ENCODE assay signal across 17 cellular contexts in the genomic region with DNA sequence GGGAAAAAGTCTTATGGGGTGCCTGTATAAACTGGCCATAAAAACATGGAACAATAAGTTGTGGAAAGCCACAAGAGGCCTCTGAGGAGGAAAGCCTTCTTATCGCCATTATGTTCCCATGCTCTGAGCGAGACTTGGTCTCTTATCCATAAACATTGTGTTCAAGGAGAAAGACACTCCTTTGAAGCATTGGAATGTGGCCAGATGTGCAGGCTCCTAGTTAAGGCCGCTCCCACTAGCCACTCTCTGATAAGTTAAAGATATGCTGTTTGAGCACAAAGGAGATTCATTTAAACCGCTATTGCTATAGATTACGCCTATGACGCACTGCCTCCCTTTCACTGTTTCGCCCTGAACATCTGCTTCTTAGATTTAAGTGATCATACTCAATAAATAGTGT. TPM values are rescaled to one million over a fixed set of nuclear protein-coding genes. Genes with fewer than 3 reads are reported as not detected.
"Had no signal": no experiment of that assay in that cellular context is flagged by ENCODE, and none has a peak within 500 bp of the region (broad histone marks: within the 10 kb centered on the region; RNA-seq: fewer than 3 reads in every experiment).

No MANE protein-coding gene starts in this region.

RNA-seq across cellular contexts. Expression of a gene that starts 17.8 kb away (rescaled TPM):
- total RNA-seq: activated naive CD4-positive, alpha-beta T cell treated with anti-CD3 and anti-CD28 coated beads, Interleukin-2, amount 50 U/mL, for 72 hours; activated naive CD8-positive, alpha-beta T cell treated with anti-CD3 and anti-CD28 coated beads, Interleukin-2, amount 10 ng/mL, durations not matched to agents 7 days and 5 days; activated T-helper 1 cell treated with anti-CD3 and anti-CD28 coated beads, Interleukin-12 subunit alpha, Interleukin-12 subunit beta, Interleukin-2, Interleukin-4 antibody, amounts not matched to agents 30 ng/mL and 10 ng/mL and 1 ng/mL, durations not matched to agents 14 hours and 24 hours and 36 hours; activated T-helper 17 cell treated with anti-CD3 and anti-CD28 coated beads, Interleukin-2, amount 50 U/mL, for 72 hours; aorta; ascending aorta; body of pancreas; breast epithelium; bronchial epithelial cell; cardiac septum had no signal
- polyA plus RNA-seq: adipose tissue, aorta had no signal

RNA-seq across cellular contexts. Expression of a gene that starts 46.1 kb away (rescaled TPM):
- total RNA-seq: activated naive CD4-positive, alpha-beta T cell treated with anti-CD3 and anti-CD28 coated beads for 36 hours; activated naive CD4-positive, alpha-beta T cell treated with anti-CD3 and anti-CD28 coated beads, Interleukin-2, amount 50 U/mL, for 72 hours; activated naive CD8-positive, alpha-beta T cell treated with anti-CD3 and anti-CD28 coated beads, Interleukin-2, amount 10 ng/mL, durations not matched to agents 7 days and 5 days; activated T-cell treated with anti-CD3 and anti-CD28 coated beads, Interleukin-2, amount 50 U/mL, for 4 hours; activated T-cell treated with anti-CD3 and anti-CD28 coated beads, Interleukin-2, amount 50 U/mL, for 72 hours; activated T-helper 1 cell treated with anti-CD3 and anti-CD28 coated beads, Interleukin-12 subunit alpha, Interleukin-12 subunit beta, Interleukin-2, Interleukin-4 antibody, amounts not matched to agents 30 ng/mL and 10 ng/mL and 1 ng/mL, durations not matched to agents 14 hours and 24 hours and 36 hours; activated T-helper 17 cell treated with anti-CD3 and anti-CD28 coated beads, Interleukin-2, amount 50 U/mL, for 72 hours; activated T-helper 2 cell treated with anti-CD3 and anti-CD28 coated beads, Interferon-gamma antibody, Interleukin-2, Interleukin-4, amounts not matched to agents 10 μg/mL and 5 μg/mL and 100 μg/mL, durations not matched to agents 14 hours and 24 hours and 36 hours; adrenal gland; aorta; ascending aorta; body of pancreas; breast epithelium; bronchial epithelial cell; cardiac septum; chondrocyte had no signal
- polyA plus RNA-seq: adipose tissue, adrenal gland, aorta had no signal
